Comparison of ENCODE assay signal across 8 cellular contexts in the genomic region with DNA sequence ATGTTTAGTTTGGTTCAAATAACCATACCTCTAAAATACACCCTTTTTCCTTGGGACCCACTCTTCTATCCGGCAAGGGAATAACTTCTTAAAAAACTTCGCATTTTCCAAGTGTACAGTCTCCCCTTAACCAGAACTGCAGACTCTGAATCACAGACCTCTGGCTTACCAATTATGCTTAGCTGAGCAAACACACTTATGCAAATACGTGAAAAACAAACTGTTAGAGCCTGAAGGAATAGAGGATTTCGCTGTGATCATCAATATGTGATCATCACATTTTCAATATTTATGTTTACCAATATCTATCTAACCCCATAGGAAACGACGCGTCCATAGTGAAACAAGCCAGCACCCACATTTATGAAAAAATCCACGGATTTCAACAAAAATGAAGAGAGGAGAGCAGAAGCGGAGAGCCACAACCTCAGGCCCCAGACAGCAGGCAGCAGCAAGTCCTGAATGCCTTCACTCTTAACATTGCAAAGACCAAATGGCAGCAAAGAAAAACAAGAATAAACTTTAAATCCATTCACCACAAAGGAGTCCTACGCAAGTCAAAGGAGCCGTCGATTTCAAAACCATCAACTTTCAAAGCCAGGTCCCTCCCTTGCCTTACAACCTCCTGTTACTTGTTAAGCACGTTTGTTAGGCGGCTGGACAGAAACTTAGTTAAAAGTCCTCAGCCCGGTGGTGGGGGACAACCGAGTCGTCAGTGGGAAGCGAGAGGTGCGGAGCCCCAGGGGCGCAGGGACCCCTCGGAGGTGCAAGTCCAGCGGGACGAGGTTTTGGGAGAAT. TPM values are rescaled to one million over a fixed set of nuclear protein-coding genes. Genes with fewer than 3 reads are reported as not detected.
A peak's percentile ranks its signal among the peaks of the same experiment; 100 is the strongest.
DNase-seq lines count a peak whose midpoint lies in the region; ATAC-seq and FAIRE-seq lines count a peak whose summit lies in the region.
"Had no signal": no experiment of that assay in that cellular context is flagged by ENCODE, and none has a peak within 500 bp of the region (broad histone marks: within the 10 kb centered on the region; RNA-seq: fewer than 3 reads in every experiment).

No MANE protein-coding gene starts in this region.

- peak overlapping the region; percentile 24 to 75 (median 69) for H3K4me3 Mint-ChIP-seq in immature natural killer cell

- peaks cover 0 to 4% (median 3%) of the 10 kb centered on the region in 3 donors for H3K36me3 Mint-ChIP-seq in immature natural killer cell

- peaks cover 10 to 13% (median 13%) of the 10 kb centered on the region in 3 donors for H3K27me3 Mint-ChIP-seq in immature natural killer cell (ENCODE audit: low read depth in 3 of 3)

- H3K27ac ChIP-seq in small intestine (ENCODE audit: low read depth in 1 of 2, low read length in 1 of 2) = peak overlapping the region; percentile 92

- FAIRE-seq in small intestine (lab: Jason Lieb, UNC) = no peak

- 6 to 9% (median 9%) methylated on average over 23 of the region's 23 CpGs for WGBS in small intestine, 3 donors

- peaks cover 0 to 3% of the 10 kb centered on the region in 2 donors for H3K27me3 ChIP-seq in small intestine (ENCODE audit: control insufficient read depth in 2 of 2, insufficient read depth in 2 of 2, low read length in 2 of 2)

- peak; percentile 27 for DNase-seq in HT1080 (ENCODE audit: low read depth)
- peak; percentile 49 for DNase-seq in amniotic epithelial cell (ENCODE audit: low read depth)
- DNase-seq in immature natural killer cell = no peak
- DNase-seq in small intestine = peak; percentile 39
- no peak for DNase-seq in T1000 (lab: John Stamatoyannopoulos, UW)
- DNase-seq in GM19240 (ENCODE audit: insufficient read length, low spot score) = no peak

- peaks cover 13 to 22% of the 10 kb centered on the region in 2 donors for H3K4me1 Mint-ChIP-seq in immature natural killer cell

- peak overlapping the region; percentile 70 to 98 for H3K4me3 ChIP-seq in small intestine (ENCODE audit: low read depth in 1 of 2, low read length in 2 of 2)

- no peak overlapping the region for H3K27ac Mint-ChIP-seq in immature natural killer cell

- no peaks in the 10 kb centered on the region for H3K9me3 ChIP-seq in small intestine (ENCODE audit: control insufficient read depth, low read depth)

- H3K36me3 ChIP-seq in small intestine (ENCODE audit: control insufficient read depth in 2 of 2, insufficient read depth in 2 of 2, low read length in 2 of 2) = peaks cover 0 to 3% of the 10 kb centered on the region in 2 donors

- peaks cover 0 to 7% (median 1%) of the 10 kb centered on the region in 6 donors for H3K9me3 Mint-ChIP-seq in immature natural killer cell

- no peak for ATAC-seq in HG03378 (IDR thresholded peaks at IDR 0.05; ENCODE audit: unreplicated experiment)

- no peaks in the 10 kb centered on the region for H3K4me1 ChIP-seq in small intestine (ENCODE audit: control insufficient read depth in 2 of 2, insufficient read depth in 1 of 2, low read depth in 1 of 2, low read length in 1 of 2)

RNA-seq across cellular contexts. Expression of gene LPAR1, which starts 1.1 kb away (rescaled TPM):
- total RNA-seq in HT1080 (2014; rRNA removed; shearing (Covaris generic)) = 2.1 and 2.7 TPM in 2 replicates
- 2.8 TPM in 2 replicates for polyA plus RNA-seq in HT1080 (2015; cell fraction: cytosol; rRNA removed)
- polyA plus RNA-seq in HT1080 (2015; cell fraction: nucleus; rRNA removed) = 2.8 and 2.9 TPM in 2 replicates
- polyA plus RNA-seq in immature natural killer cell = under 1 TPM in 2 of 3 donors, not detected in 1; 0.59 to 0.84 TPM
- polyA plus RNA-seq in small intestine = 10 to 100 TPM in 1 of 3 donors, 1 to 10 TPM in 2; 7.4 to 13.6 (median 9.2) TPM
- total RNA-seq: T-helper 1 cell treated with Interleukin-12 subunit alpha and Interleukin-12 subunit beta and Interleukin-4 antibody, amounts not matched to agents 30 ng/mL and 1 ng/mL, for 36 hours had no signal

Comparison
In these comparisons a context has a peak if more than half of its experiments do, and no peak if none do; other contexts are left out.
1. DNase-seq: peak in HT1080 (single experiment), amniotic epithelial cell (single experiment) and small intestine (single experiment); none in immature natural killer cell (0 of 3), T1000 (single experiment) and GM19240 (single experiment).
2. RNA of gene LPAR1, which starts 1.1 kb away (polyA plus RNA-seq): 7.4 to 13.6 TPM in small intestine; 0.59 to 0.84 TPM in immature natural killer cell; every median in the first group is over 4 times any median in the second.